ENCODE assay signal across 8 cellular contexts in the genomic region with DNA sequence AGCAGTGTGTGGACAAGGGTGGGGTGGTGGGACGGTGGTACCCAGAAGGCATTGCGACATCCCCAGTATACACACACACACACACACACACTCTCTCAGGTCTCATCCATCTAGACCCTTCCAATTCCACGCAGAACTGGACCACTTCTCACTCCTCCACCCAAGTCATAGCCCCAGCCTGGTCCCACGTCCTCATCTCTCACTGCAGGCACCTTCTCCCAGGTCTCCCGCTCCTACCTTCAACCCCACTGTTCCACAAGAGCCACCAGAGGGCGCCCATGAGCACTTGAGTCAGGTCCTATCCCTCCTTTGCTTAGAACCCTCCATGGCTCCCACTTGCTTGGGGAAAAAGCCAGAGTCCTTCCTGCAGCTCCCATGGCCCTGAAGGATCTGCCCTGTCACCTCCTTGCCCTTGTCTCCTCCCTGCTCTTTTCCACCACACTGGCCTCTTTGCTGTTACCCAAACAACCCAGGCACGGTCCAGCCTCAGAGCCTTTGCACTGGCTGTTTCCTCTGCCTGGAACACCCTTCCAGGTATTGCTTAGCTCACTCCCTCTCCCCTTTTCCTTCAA.
DNase-seq lines count a peak whose midpoint lies in the region; ATAC-seq and TF ChIP-seq lines count a peak whose summit lies in the region.

No MANE protein-coding gene starts in this region.

- no peak for TF ChIP-seq POLR2A in breast epithelium (IDR thresholded peaks at IDR 0.05)

- DNase-seq in GDM1 (lab: John Stamatoyannopoulos, UW), result peak; percentile 32
- peak; percentile 64 for DNase-seq in M059J (ENCODE audit: low read depth)
- peak; percentile 30 to 59 for DNase-seq in breast epithelium (ENCODE audit: low spot score in 2 of 2)
- peak; percentile 37 to 66 for DNase-seq in stimulated activated CD8-positive, alpha-beta memory T cell treated with anti-CD3 and anti-CD28 coated beads, Interleukin-2, amount 100 ng/mL, for 1 hour (ENCODE audit: low read depth in 2 of 2)
- DNase-seq in middle frontal gyrus (ENCODE audit: extremely low spot score, low spot score), result no peak

- no peaks in the 10 kb centered on the region for H3K36me3 ChIP-seq in breast epithelium
- H3K36me3 ChIP-seq in liver (ENCODE audit: control insufficient read depth in 4 of 4, insufficient read depth in 3 of 4, low read depth in 1 of 4, low read length in 3 of 4), result no peaks in the 10 kb centered on the region

- TF ChIP-seq CTCF in VCaP (conservative IDR thresholded peaks at IDR 0.05) (peak; percentile 68), breast epithelium (IDR thresholded peaks at IDR 0.05) (peak in 2 of 3 donors; percentile 25 to 30), liver (IDR thresholded peaks at IDR 0.05; ENCODE audit: low read depth, low read length, missing input control) (peak; percentile 49)

- H3K27ac ChIP-seq in VCaP (no peak overlapping the region), breast epithelium (no peak overlapping the region), liver (ENCODE audit: low read depth in 1 of 2, low read length in 2 of 2) (no peak overlapping the region)

- H3K4me3 ChIP-seq in breast epithelium, result no peak overlapping the region
- no peak overlapping the region for H3K4me3 ChIP-seq in liver (ENCODE audit: low read depth in 1 of 3, low read length in 3 of 3)

- TF ChIP-seq RAD21 in liver (IDR thresholded peaks at IDR 0.05), result peak in 1 of 2 donors; percentile 72

- H3K4me1 ChIP-seq in breast epithelium (no peaks in the 10 kb centered on the region), liver (ENCODE audit: control insufficient read depth in 4 of 4, insufficient read depth in 4 of 4, low read length in 3 of 4) (no peaks in the 10 kb centered on the region)

- ATAC-seq in GM18868 (IDR thresholded peaks at IDR 0.05; ENCODE audit: unreplicated experiment), result no peak

- H3K9ac ChIP-seq in liver (ENCODE audit: low read depth in 1 of 2, low read length in 2 of 2), result no peak overlapping the region

- H3K27me3 ChIP-seq in breast epithelium (no peaks in the 10 kb centered on the region), liver (ENCODE audit: control insufficient read depth in 4 of 4, insufficient read depth in 4 of 4, low read length in 3 of 4) (no peaks in the 10 kb centered on the region)

- H3K9me3 ChIP-seq in breast epithelium (no peaks in the 10 kb centered on the region), liver (ENCODE audit: control insufficient read depth in 4 of 4, low read length in 3 of 4) (no peaks in the 10 kb centered on the region)

- intact Hi-C loops in breast epithelium (cut with DNase I; ENCODE audit: low total_unique reads), result no loop called here

- WGBS in liver, result 61% methylated on average over 7 of the region's 7 CpGs

TF ChIP-seq in liver, 16 proteins besides CTCF, POLR2A, EP300 and RAD21:
- TF ChIP-seq REST (IDR thresholded peaks at IDR 0.05) (no peak), HNF4A (conservative IDR thresholded peaks at IDR 0.05) (no peak), RXRA (IDR thresholded peaks at IDR 0.05) (no peak), JUND (IDR thresholded peaks at IDR 0.05) (no peak), TAF1 (conservative IDR thresholded peaks at IDR 0.05) (no peak), ZBTB33 (IDR thresholded peaks at IDR 0.05) (no peak), SP1 (IDR thresholded peaks at IDR 0.05) (no peak), HNF4G (IDR thresholded peaks at IDR 0.05) (no peak), GABPA (IDR thresholded peaks at IDR 0.05 in 1 of 2, conservative IDR thresholded peaks at IDR 0.05 in 1 of 2) (no peak), FOXA1 (IDR thresholded peaks at IDR 0.05) (no peak), NR2F2 (IDR thresholded peaks at IDR 0.05) (no peak), FOXA2 (IDR thresholded peaks at IDR 0.05) (no peak), EGR1 (IDR thresholded peaks at IDR 0.05; ENCODE audit: low read depth in 2 of 2) (no peak), ATF3 (IDR thresholded peaks at IDR 0.05) (no peak), YY1 (IDR thresholded peaks at IDR 0.05) (no peak)
- TF ChIP-seq, protein P1, sequence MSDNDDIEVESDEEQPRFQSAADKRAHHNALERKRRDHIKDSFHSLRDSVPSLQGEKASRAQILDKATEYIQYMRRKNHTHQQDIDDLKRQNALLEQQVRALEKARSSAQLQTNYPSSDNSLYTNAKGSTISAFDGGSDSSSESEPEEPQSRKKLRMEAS (IDR thresholded peaks at IDR 0.05), result no peak
